18 cellular contexts compared by ENCODE assay signal in the genomic region with DNA sequence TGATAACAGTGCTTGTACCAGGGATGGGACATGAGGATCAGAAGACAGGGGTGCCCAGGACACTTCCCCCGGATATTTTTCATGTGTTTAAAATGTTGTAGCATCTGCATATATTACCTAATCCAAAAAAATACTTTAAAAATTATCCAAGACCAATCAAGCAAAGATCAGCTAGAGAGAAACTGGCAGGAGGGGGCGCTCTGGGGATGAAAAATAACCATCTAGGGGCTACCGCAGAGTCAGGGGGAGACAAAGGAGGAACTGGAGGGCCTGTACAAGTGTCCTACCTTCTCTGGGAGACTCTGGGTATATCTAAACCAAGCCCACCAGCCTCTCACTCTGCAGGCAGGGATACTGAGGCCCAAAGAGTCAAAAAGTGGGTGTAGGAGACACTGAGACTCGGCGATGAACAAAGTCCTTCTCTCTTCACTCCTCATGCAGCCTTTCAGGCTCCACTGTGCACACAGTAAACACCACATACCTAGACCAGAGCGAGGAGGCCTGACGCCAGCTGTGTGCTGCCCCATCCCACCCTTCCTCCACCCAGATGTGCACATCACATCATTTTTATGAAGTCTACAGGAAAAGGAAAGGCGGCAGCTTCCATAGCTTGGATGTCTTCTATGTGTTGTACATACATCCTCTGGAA. TPM values are rescaled to one million over a fixed set of nuclear protein-coding genes. Genes with fewer than 3 reads are reported as not detected.
DNase-seq lines count a peak whose midpoint lies in the region; TF ChIP-seq lines count a peak whose summit lies in the region.
"Had no signal": no experiment of that assay in that cellular context is flagged by ENCODE, and none has a peak within 500 bp of the region (broad histone marks: within the 10 kb centered on the region; RNA-seq: fewer than 3 reads in every experiment).

No MANE protein-coding gene starts in this region.

- H3K4me1 Mint-ChIP-seq in endothelial cell (ENCODE audit: unreplicated experiment), result no peaks in the 10 kb centered on the region
- H3K4me1 Mint-ChIP-seq: activated naive CD4-positive, alpha-beta T cell treated with anti-CD3 and anti-CD28 coated beads, Interleukin-2, amount 50 U/mL, for 24 hours had no signal

- intact Hi-C loops in A673 (cut with micrococcal nuclease; ENCODE audit: unreplicated experiment), result loop anchor here (1.0 kb wide), 1 partner anchor 67 kb away; no protein-coding TSS in a partner anchor

- no peak overlapping the region for H2AFZ ChIP-seq in OCI-LY3 (ENCODE audit: low read depth, low read length)

- H3K9ac ChIP-seq in OCI-LY3 (ENCODE audit: low read length), result no peak overlapping the region

- H3K36me3 ChIP-seq in A673 (ENCODE audit: insufficient read depth, low read length, poor library complexity, severe bottlenecking) (no peaks in the 10 kb centered on the region), OCI-LY3 (replicated peaks; ENCODE audit: low read depth, low read length) (no peaks in the 10 kb centered on the region)
- H3K36me3 ChIP-seq: pancreas had no signal

- H3K4me3 Mint-ChIP-seq in endothelial cell (ENCODE audit: unreplicated experiment), result no peak overlapping the region
- H3K4me3 Mint-ChIP-seq: activated naive CD4-positive, alpha-beta T cell treated with anti-CD3 and anti-CD28 coated beads, Interleukin-2, amount 50 U/mL, for 24 hours; CD4-positive, CD25-positive, alpha-beta regulatory T cell had no signal

- H3K4me3 ChIP-seq in A673 (ENCODE audit: low read depth, low read length, poor library complexity, severe bottlenecking), result no peak overlapping the region
- no peak overlapping the region for H3K4me3 ChIP-seq in OCI-LY3 (ENCODE audit: low read length)
- H3K4me3 ChIP-seq: pancreas had no signal

- no peaks in the 10 kb centered on the region for H4K20me1 ChIP-seq in OCI-LY3 (ENCODE audit: insufficient read depth, low read length)

- H3K27me3 Mint-ChIP-seq in endothelial cell (ENCODE audit: unreplicated experiment), result peaks cover 5% of the 10 kb centered on the region

- no peaks in the 10 kb centered on the region for H3K79me2 ChIP-seq in OCI-LY3 (ENCODE audit: low read length)

- H3K27ac Mint-ChIP-seq in endothelial cell (ENCODE audit: unreplicated experiment), result no peak overlapping the region
- H3K27ac Mint-ChIP-seq: activated naive CD4-positive, alpha-beta T cell treated with anti-CD3 and anti-CD28 coated beads, Interleukin-2, amount 50 U/mL, for 24 hours; CD4-positive, CD25-positive, alpha-beta regulatory T cell had no signal

- BruUV-seq in A673 (replicated peaks; lab: Mats Ljungman, UMichigan), result no TSS peak

- H3K9me3 Mint-ChIP-seq in endothelial cell (ENCODE audit: unreplicated experiment), result no peaks in the 10 kb centered on the region
- H3K9me3 Mint-ChIP-seq: activated naive CD4-positive, alpha-beta T cell treated with anti-CD3 and anti-CD28 coated beads, Interleukin-2, amount 50 U/mL, for 24 hours had no signal

- H3K27me3 ChIP-seq in A673 (replicated peaks; ENCODE audit: insufficient read depth, low read depth, low read length, poor library complexity), result peaks cover 20% of the 10 kb centered on the region
- peaks cover 57% of the 10 kb centered on the region for H3K27me3 ChIP-seq in OCI-LY3 (ENCODE audit: low read depth, low read length)
- H3K27me3 ChIP-seq: pancreas had no signal

- H3K9me3 ChIP-seq in A673 (ENCODE audit: low read depth, low read length, poor library complexity, severe bottlenecking) (no peaks in the 10 kb centered on the region), OCI-LY3 (ENCODE audit: insufficient read depth, low read length) (no peaks in the 10 kb centered on the region)
- H3K9me3 ChIP-seq: pancreas had no signal

- H3K27ac ChIP-seq in A673 (ENCODE audit: low read depth, low read length, poor library complexity, severe bottlenecking), result no peak overlapping the region
- no peak overlapping the region for H3K27ac ChIP-seq in OCI-LY3 (ENCODE audit: low read length)
- H3K27ac ChIP-seq: pancreas had no signal

- CTCF ChIA-PET in A673 (lab: Charles Lee), result interaction anchor here (0.6 kb wide), 2 partner anchors 31 to 42 kb away, joined by 3 to 4 read pairs; no protein-coding TSS in a partner anchor

- no peak for DNase-seq in A673 (ENCODE audit: low spot score)
- no peak for DNase-seq in GM10266 (ENCODE audit: extremely low spot score)
- DNase-seq in endothelial cell (ENCODE audit: low spot score), result peak; percentile 33
- no peak for DNase-seq in occipital lobe (lab: John Stamatoyannopoulos, UW)
- DNase-seq in HPDE6-E6E7 (ENCODE audit: extremely low spot score), result no peak
- DNase-seq in GOT3 (lab: John Stamatoyannopoulos, UW), result no peak
- DNase-seq in NCI-H187 treated with DMSO at 0.1 percent for 48 hours (lab: John Stamatoyannopoulos, UW), result no peak
- DNase-seq: activated CD8-positive, alpha-beta memory T cell treated with anti-CD3 and anti-CD28 coated beads for 24 hours; CD4-positive, CD25-positive, alpha-beta regulatory T cell; head of caudate nucleus; MV-4-11; pancreas; stimulated activated CD4-positive, alpha-beta T cell treated with anti-CD3 and anti-CD28 coated beads, Interleukin-2, amount 100 ng/mL, for 24 hours; stimulated activated naive CD4-positive, alpha-beta T cell treated with Interleukin-2 at 50 U/mL for 16 hours had no signal

- TF ChIP-seq CTCF in A673 (conservative IDR thresholded peaks at IDR 0.05; ENCODE audit: low read depth, low read length) (peak; percentile 69), GM10266 (IDR thresholded peaks at IDR 0.05; ENCODE audit: control insufficient read depth, insufficient read depth, low read depth, missing control alignments) (peak; percentile 29), OCI-LY3 (IDR thresholded peaks at IDR 0.05; ENCODE audit: low read depth, low read length) (peak; percentile 68), endothelial cell (IDR thresholded peaks at IDR 0.05; ENCODE audit: unreplicated experiment) (no peak)

- H3K4me1 ChIP-seq in A673 (ENCODE audit: insufficient read depth, low read length, poor library complexity, severe bottlenecking) (no peaks in the 10 kb centered on the region), OCI-LY3 (ENCODE audit: low read length) (no peaks in the 10 kb centered on the region)
- H3K4me1 ChIP-seq: pancreas had no signal

- POLR2A ChIA-PET in A673 (lab: Charles Lee; ENCODE audit: low non-redundant PET), result no interaction called here

- H3K4me2 ChIP-seq in OCI-LY3 (ENCODE audit: low read length), result no peak overlapping the region

- no peaks in the 10 kb centered on the region for H3K36me3 Mint-ChIP-seq in endothelial cell (ENCODE audit: low read depth, unreplicated experiment)
- H3K36me3 Mint-ChIP-seq: activated naive CD4-positive, alpha-beta T cell treated with anti-CD3 and anti-CD28 coated beads, Interleukin-2, amount 50 U/mL, for 24 hours; CD4-positive, CD25-positive, alpha-beta regulatory T cell had no signal

RNA-seq across cellular contexts. Expression of gene RIMS4, which starts 9.8 kb away (rescaled TPM):
- total RNA-seq in A673 (2021), result 0.24 and 0.39 TPM in 2 replicates
- total RNA-seq in endothelial cell (ENCODE audit: unreplicated experiment), result 0.10 TPM
- total RNA-seq in occipital lobe, result 77.5 TPM
- total RNA-seq: CD4-positive, CD25-positive, alpha-beta regulatory T cell; dermis microvascular lymphatic vessel endothelial cell; lung microvascular endothelial cell had no signal

RNA-seq across cellular contexts. Expression of gene KCNK15, which starts 54.9 kb away (rescaled TPM):
- total RNA-seq in A673 (2021) (not detected in 2 replicates), endothelial cell (ENCODE audit: unreplicated experiment) (not detected), occipital lobe (not detected)
- total RNA-seq: CD4-positive, CD25-positive, alpha-beta regulatory T cell; dermis microvascular lymphatic vessel endothelial cell; lung microvascular endothelial cell had no signal

Comparison
In these comparisons a context has a peak if more than half of its experiments do, and no peak if none do; other contexts are left out.
1. RNA of gene RIMS4, which starts 9.8 kb away (total RNA-seq): 77.5 TPM in occipital lobe (single experiment); 0.24 to 0.39 TPM in A673 and 0.10 TPM in endothelial cell (single experiment); every median in the first group is over 10 times any median in the second.